Comparison of ENCODE assay signal across 1 cellular context in genomic region chr10:1420663-1421362, GRCh38.
A peak's percentile ranks its signal among the peaks of the same experiment; 100 is the strongest.
TF ChIP-seq lines count a peak whose summit lies in the region.

No MANE protein-coding gene starts in this region.

TF ChIP-seq in K562, 482 proteins besides CTCF, POLR2A, EP300 and RAD21 (continued from another document):
- no peak for TF ChIP-seq ZFP1 (CRISPR knock-in tag; IDR thresholded peaks at IDR 0.05)
- TF ChIP-seq SMC3 (conservative IDR thresholded peaks at IDR 0.05; ENCODE audit: insufficient read depth, low read depth, low read length): peak; percentile 67
- TF ChIP-seq SRSF3 (IDR thresholded peaks at IDR 0.05; ENCODE audit: insufficient read depth, low read length): no peak
- TF ChIP-seq THRAP3 (IDR thresholded peaks at IDR 0.05; ENCODE audit: borderline replicate concordance): no peak
- peak in 1 of 2 experiments; percentile 23; a peak in 1 of 4 replicates for TF ChIP-seq NRF1 (conservative IDR thresholded peaks at IDR 0.05 in 1 of 2, IDR thresholded peaks at IDR 0.05 in 1 of 2)
- no peak for TF ChIP-seq CEBPG (CRISPR knock-in tag; IDR thresholded peaks at IDR 0.05)
- TF ChIP-seq CEBPG (tag; conservative IDR thresholded peaks at IDR 0.05 in 1 of 2, IDR thresholded peaks at IDR 0.05 in 1 of 2): no peak
